In genomic region chr18:54647176-54647575, GRCh38 we compare ENCODE assay signal across 8 cellular contexts. TPM values are rescaled to one million over a fixed set of nuclear protein-coding genes. Genes with fewer than 3 reads are reported as not detected.
A peak's percentile ranks its signal among the peaks of the same experiment; 100 is the strongest.
DNase-seq lines count a peak whose midpoint lies in the region; ATAC-seq, FAIRE-seq and TF ChIP-seq lines count a peak whose summit lies in the region.

No MANE protein-coding gene starts in this region.

- FAIRE-seq in kidney (lab: Jason Lieb, UNC) (peak; percentile 3), GM12891 (lab: Jason Lieb, UNC) (no peak)

- no peak overlapping the region for H3K4me3 Mint-ChIP-seq in Calu3 (ENCODE audit: low read depth, unreplicated experiment)

- no peaks in the 10 kb centered on the region for H3K27me3 Mint-ChIP-seq in Calu3 (ENCODE audit: unreplicated experiment)

- no peak for TF ChIP-seq POLR2A in GM12891 (IDR thresholded peaks at IDR 0.05; ENCODE audit: low read depth, low read length)

- H3K4me1 Mint-ChIP-seq in Calu3 (ENCODE audit: low read depth, unreplicated experiment): no peaks in the 10 kb centered on the region

- ATAC-seq in HG03103 (IDR thresholded peaks at IDR 0.05; ENCODE audit: low read depth, unreplicated experiment): peak; percentile 69
- ATAC-seq in RWPE2 (ENCODE audit: low read depth): peak; percentile 64; the same call in 2 of the 3 replicates
- ATAC-seq in GM18868 (IDR thresholded peaks at IDR 0.05; ENCODE audit: unreplicated experiment): no peak

- CTCF ChIA-PET in Calu3 (lab: Charles Lee): no interaction called here

- H3K9ac ChIP-seq in kidney (ENCODE audit: low read length in 2 of 2): no peak overlapping the region

- DNase-seq in Calu3: peak; percentile 48
- DNase-seq in RWPE2 (ENCODE audit: low spot score): no peak
- no peak for DNase-seq in kidney
- DNase-seq in GM12891 (ENCODE audit: insufficient read length, low spot score): no peak
- no peak for DNase-seq in OCI-M2 (lab: John Stamatoyannopoulos, UW; ENCODE audit: unreplicated experiment)
- no peak for DNase-seq in T1000 (lab: John Stamatoyannopoulos, UW)

- H3K4me1 ChIP-seq in RWPE2 (ENCODE audit: insufficient read depth, poor library complexity, severe bottlenecking) (no peaks in the 10 kb centered on the region), kidney (ENCODE audit: control insufficient read depth in 1 of 2, insufficient read depth in 1 of 2, low read depth in 1 of 2, low read length in 2 of 2) (no peaks in the 10 kb centered on the region)

- H3K27me3 ChIP-seq in RWPE2 (ENCODE audit: insufficient read depth, poor library complexity, severe bottlenecking): no peaks in the 10 kb centered on the region

- intact Hi-C loops in Calu3 (cut with micrococcal nuclease; ENCODE audit: unreplicated experiment) (loop anchor here (1.0 to 5.0 kb wide), 4 partner anchors 40 to 255 kb away; no protein-coding TSS in a partner anchor), kidney (cut with DNase I) (no loop called here)

- no peaks in the 10 kb centered on the region for H3K9me3 Mint-ChIP-seq in Calu3 (ENCODE audit: low read depth, unreplicated experiment)

- H3K9me3 ChIP-seq in RWPE2 (ENCODE audit: severe bottlenecking) (no peaks in the 10 kb centered on the region), kidney (ENCODE audit: control insufficient read depth in 1 of 2, low read length in 2 of 2) (no peaks in the 10 kb centered on the region)

- H3K36me3 Mint-ChIP-seq in Calu3 (ENCODE audit: insufficient read depth, unreplicated experiment): no peaks in the 10 kb centered on the region

- H3K36me3 ChIP-seq in RWPE2 (ENCODE audit: low read depth): no peaks in the 10 kb centered on the region
- no peaks in the 10 kb centered on the region for H3K36me3 ChIP-seq in kidney (ENCODE audit: control insufficient read depth in 1 of 2, insufficient read depth in 2 of 2, low read length in 2 of 2)

- no TSS peak for BruUV-seq in Calu3 (replicated peaks; lab: Mats Ljungman, UMichigan)

- H3K27ac ChIP-seq in RWPE2 (ENCODE audit: poor library complexity, severe bottlenecking): no peak overlapping the region
- H3K27ac ChIP-seq in kidney (ENCODE audit: low read depth in 2 of 2, low read length in 2 of 2): no peak overlapping the region

- H3K4me3 ChIP-seq in RWPE2 (ENCODE audit: severe bottlenecking): no peak overlapping the region
- no peak overlapping the region for H3K4me3 ChIP-seq in kidney (ENCODE audit: low read length in 2 of 2)

- peak overlapping the region; percentile 4 for H3K27ac Mint-ChIP-seq in Calu3 (ENCODE audit: unreplicated experiment)

- peak; percentile 56 for TF ChIP-seq CTCF in Calu3 (IDR thresholded peaks at IDR 0.05; ENCODE audit: unreplicated experiment)
- TF ChIP-seq CTCF in RWPE2 (IDR thresholded peaks at IDR 0.05; ENCODE audit: poor library complexity, severe bottlenecking): peak; percentile 74
- peak; percentile 43 for TF ChIP-seq CTCF in kidney (IDR thresholded peaks at IDR 0.05; ENCODE audit: borderline replicate concordance, extremely low read depth, insufficient read depth)

TF ChIP-seq in GM12891, 5 proteins besides CTCF, POLR2A, EP300 and RAD21:
- TF ChIP-seq POLR2AphosphoS5 (IDR thresholded peaks at IDR 0.05; ENCODE audit: low read depth, low read length) (no peak), POU2F2 (IDR thresholded peaks at IDR 0.05; ENCODE audit: low read depth, low read length) (no peak), PAX5 (IDR thresholded peaks at IDR 0.05; ENCODE audit: insufficient read depth, low read length, severe bottlenecking) (no peak), TAF1 (IDR thresholded peaks at IDR 0.05; ENCODE audit: low read depth, low read length) (no peak), SPI1 (IDR thresholded peaks at IDR 0.05; ENCODE audit: low read depth, low read length) (no peak)

RNA-seq across cellular contexts. Expression of gene DYNAP, which starts 56.1 kb away (rescaled TPM):
- total RNA-seq in Calu3 (2022) (not detected in 2 replicates), kidney (not detected)
- polyA plus RNA-seq in kidney (ENCODE audit: insufficient read depth, low read depth, low replicate concordance): not detected
- polyA plus RNA-seq in GM12891 (2012; ENCODE audit: low read depth, missing spikeins): not detected
